1 cellular context compared by ENCODE assay signal in genomic region chr20:45019764-45020126, GRCh38.
TF ChIP-seq lines count a peak whose summit lies in the region.

No MANE protein-coding gene starts in this region.

TF ChIP-seq in IMR-90, 13 proteins besides CTCF, POLR2A, EP300 and RAD21 (continued from another document):
- TF ChIP-seq USF2 (IDR thresholded peaks at IDR 0.05; ENCODE audit: low read depth, low read length) (no peak), SMC3 (IDR thresholded peaks at IDR 0.05; ENCODE audit: low read depth, low read length) (no peak), NFE2L2 (IDR thresholded peaks at IDR 0.05; ENCODE audit: low read depth, low read length) (no peak), CHD1 (IDR thresholded peaks at IDR 0.05; ENCODE audit: low read depth, low read length) (no peak)
